Comparison of ENCODE assay signal across 27 cellular contexts in genomic region chr2:218345491-218346176, GRCh38. TPM values are rescaled to one million over a fixed set of nuclear protein-coding genes. Genes with fewer than 3 reads are reported as not detected.
DNase-seq lines count a peak whose midpoint lies in the region; ATAC-seq and TF ChIP-seq lines count a peak whose summit lies in the region.
"Had no signal": no experiment of that assay in that cellular context is flagged by ENCODE, and none has a peak within 500 bp of the region (broad histone marks: within the 10 kb centered on the region; RNA-seq: fewer than 3 reads in every experiment).

No MANE protein-coding gene starts in this region.

- peaks cover 10% of the 10 kb centered on the region for H3K4me1 ChIP-seq in mesenchymal stem cell (ENCODE audit: control insufficient read depth, insufficient read depth, low read depth, low read length)
- no peaks in the 10 kb centered on the region for H3K4me1 ChIP-seq in CD8-positive, alpha-beta T cell (ENCODE audit: insufficient read depth, low read length)
- H3K4me1 ChIP-seq: pancreas, sigmoid colon, SJCRH30 had no signal

- no peak overlapping the region for H3K4me3 ChIP-seq in mesenchymal stem cell (ENCODE audit: insufficient read depth in 1 of 2, low read depth in 1 of 2, low read length in 2 of 2)
- no peak overlapping the region for H3K4me3 ChIP-seq in CD8-positive, alpha-beta T cell (ENCODE audit: low read depth, low read length)
- H3K4me3 ChIP-seq: dorsolateral prefrontal cortex, hepatocyte, K562, lung, pancreas, sigmoid colon, SJCRH30 had no signal

- no peak overlapping the region for H2BK120ac ChIP-seq in mesenchymal stem cell (ENCODE audit: low read depth, low read length)

- peak overlapping the region; percentile 23 to 32 for H2BK12ac ChIP-seq in mesenchymal stem cell (ENCODE audit: low read length in 2 of 2)

- peaks cover 0 to 31% of the 10 kb centered on the region in 2 experiments for H3K36me3 ChIP-seq in mesenchymal stem cell (ENCODE audit: control insufficient read depth in 1 of 2, insufficient read depth in 2 of 2, low read depth in 1 of 2, low read length in 2 of 2)
- H3K36me3 ChIP-seq in CD8-positive, alpha-beta T cell (ENCODE audit: insufficient read depth, low read length), result no peaks in the 10 kb centered on the region
- H3K36me3 ChIP-seq: pancreas, sigmoid colon, SJCRH30, WERI-Rb-1 had no signal

- TF ChIP-seq CTCF in type B pancreatic cell (conservative IDR thresholded peaks at IDR 0.05), result no peak
- TF ChIP-seq CTCF in CD8-positive, alpha-beta T cell (IDR thresholded peaks at IDR 0.05), result no peak

- H3K9me3 Mint-ChIP-seq in activated naive CD4-positive, alpha-beta T cell treated with anti-CD3 and anti-CD28 coated beads, Interleukin-2, amount 50 U/mL, for 24 hours, result no peaks in the 10 kb centered on the region
- H3K9me3 Mint-ChIP-seq in activated naive CD4-positive, alpha-beta T cell treated with anti-CD3 and anti-CD28 coated beads, Interleukin-2, amount 50 U/mL, for 72 hours, result peaks cover 0 to 5% of the 10 kb centered on the region in 2 donors
- H3K9me3 Mint-ChIP-seq in type B pancreatic cell, result no peaks in the 10 kb centered on the region
- no peaks in the 10 kb centered on the region for H3K9me3 Mint-ChIP-seq in CD8-positive, alpha-beta T cell

- no peak overlapping the region for H2BK5ac ChIP-seq in mesenchymal stem cell (ENCODE audit: low read depth, low read length, poor library complexity, severe bottlenecking)

- no peak overlapping the region for H2AK5ac ChIP-seq in mesenchymal stem cell (ENCODE audit: low read length, severe bottlenecking)

- no peak overlapping the region for H2AFZ ChIP-seq in mesenchymal stem cell (ENCODE audit: low read depth, low read length)
- H2AFZ ChIP-seq: hepatocyte had no signal

- no peak overlapping the region for H3K4ac ChIP-seq in mesenchymal stem cell (ENCODE audit: low read depth in 1 of 2, low read length in 2 of 2)

- no peak overlapping the region for H2BK15ac ChIP-seq in mesenchymal stem cell (ENCODE audit: low read depth, poor library complexity, severe bottlenecking)

- H3K14ac ChIP-seq in mesenchymal stem cell (ENCODE audit: low read length in 2 of 2), result peak overlapping the region in 1 of 2 experiments; percentile 26

- no peak for DNase-seq in activated naive CD4-positive, alpha-beta T cell treated with anti-CD3 and anti-CD28 coated beads, Interleukin-2, amount 50 U/mL, for 72 hours (ENCODE audit: low spot score in 2 of 2)
- DNase-seq in NCI-H2171 (lab: John Stamatoyannopoulos, UW), result peak; percentile 77
- no peak for DNase-seq in mesenchymal stem cell
- DNase-seq in type B pancreatic cell (ENCODE audit: extremely low spot score, unreplicated experiment), result no peak
- no peak for DNase-seq in CD8-positive, alpha-beta T cell
- DNase-seq in inferior parietal cortex (ENCODE audit: extremely low spot score), result no peak
- DNase-seq in effector CD8-positive, alpha-beta T cell (lab: John Stamatoyannopoulos, UW), result no peak
- DNase-seq: activated CD4-positive, alpha-beta T cell treated with anti-CD3 and anti-CD28 coated beads, Interleukin-2, amount 50 U/mL, for 4 hours; activated T-cell treated with anti-CD3 and anti-CD28 coated beads for 4 hours; amniotic stem cell; CD4-positive, CD25-positive, alpha-beta regulatory T cell; DMS79 treated with DMSO at 0.1 percent for 48 hours; dorsolateral prefrontal cortex; erythroblast; foreskin melanocyte; MM.1S; NCI-H2029 treated with DMSO at 0.1 percent for 48 hours; sigmoid colon; SJCRH30; T-helper 17 cell; WERI-Rb-1 had no signal

- intact Hi-C loops in CD8-positive, alpha-beta T cell (cut with DNase I, micrococcal nuclease), result no loop called here

- H3K4me1 Mint-ChIP-seq in activated naive CD4-positive, alpha-beta T cell treated with anti-CD3 and anti-CD28 coated beads, Interleukin-2, amount 50 U/mL, for 24 hours, result no peaks in the 10 kb centered on the region
- peaks cover 19% of the 10 kb centered on the region for H3K4me1 Mint-ChIP-seq in type B pancreatic cell (ENCODE audit: unreplicated experiment)
- H3K4me1 Mint-ChIP-seq in CD8-positive, alpha-beta T cell (ENCODE audit: low read depth), result no peaks in the 10 kb centered on the region
- H3K4me1 Mint-ChIP-seq: T-helper 17 cell had no signal

- H3K9ac ChIP-seq in mesenchymal stem cell (ENCODE audit: low read length), result no peak overlapping the region

- no peak overlapping the region for H3K4me3 Mint-ChIP-seq in activated naive CD4-positive, alpha-beta T cell treated with anti-CD3 and anti-CD28 coated beads, Interleukin-2, amount 50 U/mL, for 24 hours
- peak overlapping the region; percentile 11 for H3K4me3 Mint-ChIP-seq in type B pancreatic cell
- no peak overlapping the region for H3K4me3 Mint-ChIP-seq in CD8-positive, alpha-beta T cell
- H3K4me3 Mint-ChIP-seq: CD4-positive, CD25-positive, alpha-beta regulatory T cell; T-helper 17 cell had no signal

- H4K91ac ChIP-seq in mesenchymal stem cell (ENCODE audit: low read length), result no peak overlapping the region

- peak overlapping the region; percentile 24 for H4K8ac ChIP-seq in mesenchymal stem cell (ENCODE audit: low read length)

- H3K18ac ChIP-seq in mesenchymal stem cell (ENCODE audit: low read depth in 1 of 2, low read length in 2 of 2), result no peak overlapping the region

- ATAC-seq in activated naive CD4-positive, alpha-beta T cell treated with anti-CD3 and anti-CD28 coated beads, Interleukin-2, amount 50 U/mL, for 72 hours, result no peak
- no peak for ATAC-seq in CD8-positive, alpha-beta T cell
- ATAC-seq: K562, Panc1, T-helper 17 cell had no signal

- no peaks in the 10 kb centered on the region for H3K79me1 ChIP-seq in mesenchymal stem cell (replicated peaks; ENCODE audit: low read length, poor library complexity, severe bottlenecking)

- H3K27me3 ChIP-seq in mesenchymal stem cell (ENCODE audit: control insufficient read depth in 1 of 2, insufficient read depth in 1 of 2, low read length in 2 of 2), result peaks cover 0 to 4% of the 10 kb centered on the region in 2 experiments
- no peaks in the 10 kb centered on the region for H3K27me3 ChIP-seq in CD8-positive, alpha-beta T cell (ENCODE audit: insufficient read depth, low read length)
- H3K27me3 ChIP-seq: dorsolateral prefrontal cortex, hepatocyte, pancreas, sigmoid colon, SJCRH30 had no signal

- H3K9me3 ChIP-seq in mesenchymal stem cell (ENCODE audit: control insufficient read depth, low read length), result no peaks in the 10 kb centered on the region
- no peaks in the 10 kb centered on the region for H3K9me3 ChIP-seq in CD8-positive, alpha-beta T cell (ENCODE audit: low read length)
- H3K9me3 ChIP-seq: pancreas, sigmoid colon, SJCRH30 had no signal

- no peak overlapping the region for H3K4me2 ChIP-seq in mesenchymal stem cell (ENCODE audit: low read length, poor library complexity, severe bottlenecking)
- H3K4me2 ChIP-seq: hepatocyte had no signal

- H3K36me3 Mint-ChIP-seq in activated naive CD4-positive, alpha-beta T cell treated with anti-CD3 and anti-CD28 coated beads, Interleukin-2, amount 50 U/mL, for 24 hours, result no peaks in the 10 kb centered on the region
- H3K36me3 Mint-ChIP-seq in activated naive CD4-positive, alpha-beta T cell treated with anti-CD3 and anti-CD28 coated beads, Interleukin-2, amount 50 U/mL, for 72 hours, result no peaks in the 10 kb centered on the region
- H3K36me3 Mint-ChIP-seq in type B pancreatic cell, result peaks cover 18% of the 10 kb centered on the region
- H3K36me3 Mint-ChIP-seq in CD8-positive, alpha-beta T cell, result no peaks in the 10 kb centered on the region
- H3K36me3 Mint-ChIP-seq: CD4-positive, CD25-positive, alpha-beta regulatory T cell had no signal

- H3K27ac Mint-ChIP-seq in activated naive CD4-positive, alpha-beta T cell treated with anti-CD3 and anti-CD28 coated beads, Interleukin-2, amount 50 U/mL, for 24 hours, result peak overlapping the region; percentile 62
- no peak overlapping the region for H3K27ac Mint-ChIP-seq in activated naive CD4-positive, alpha-beta T cell treated with anti-CD3 and anti-CD28 coated beads, Interleukin-2, amount 50 U/mL, for 72 hours
- no peak overlapping the region for H3K27ac Mint-ChIP-seq in type B pancreatic cell
- no peak overlapping the region for H3K27ac Mint-ChIP-seq in CD8-positive, alpha-beta T cell

- CTCF ChIA-PET in CD8-positive, alpha-beta T cell (lab: Charles Lee), result interaction anchor here (1.1 to 4.6 kb wide), 2 partner anchors 11 to 44 kb away, joined by 4 to 17 read pairs; no protein-coding TSS in a partner anchor

- no peaks in the 10 kb centered on the region for H3K27me3 Mint-ChIP-seq in activated naive CD4-positive, alpha-beta T cell treated with anti-CD3 and anti-CD28 coated beads, Interleukin-2, amount 50 U/mL, for 24 hours
- no peaks in the 10 kb centered on the region for H3K27me3 Mint-ChIP-seq in type B pancreatic cell
- H3K27me3 Mint-ChIP-seq in CD8-positive, alpha-beta T cell (ENCODE audit: low read depth), result no peaks in the 10 kb centered on the region

- WGBS in mesenchymal stem cell, result 79% methylated on average over 10 of the region's 11 CpGs

- H3K23ac ChIP-seq in mesenchymal stem cell (ENCODE audit: low read length in 2 of 2), result no peak overlapping the region

- H3K27ac ChIP-seq in mesenchymal stem cell (ENCODE audit: low read length, poor library complexity, severe bottlenecking), result no peak overlapping the region
- no peak overlapping the region for H3K27ac ChIP-seq in CD8-positive, alpha-beta T cell (ENCODE audit: low read depth, low read length)
- H3K27ac ChIP-seq: dorsolateral prefrontal cortex, hepatocyte, pancreas, sigmoid colon, SJCRH30, WERI-Rb-1 had no signal

- POLR2A ChIA-PET in CD8-positive, alpha-beta T cell (lab: Charles Lee), result no interaction called here

RNA-seq across cellular contexts. Expression of gene CATIP, which starts 11.0 kb away (rescaled TPM):
- total RNA-seq in activated naive CD4-positive, alpha-beta T cell treated with anti-CD3 and anti-CD28 coated beads, Interleukin-2, amount 50 U/mL, for 72 hours, result not detected
- not detected for polyA plus RNA-seq in mesenchymal stem cell (2013, experiment 1 of 2)
- not detected for polyA plus RNA-seq in mesenchymal stem cell (2013, experiment 2 of 2)
- 0.21 and 4.1 TPM in 2 replicates for total RNA-seq in type B pancreatic cell (ENCODE audit: low replicate concordance)
- total RNA-seq in CD8-positive, alpha-beta T cell, result not detected
- total RNA-seq: CD4-positive, CD25-positive, alpha-beta regulatory T cell; K562; sigmoid colon; SJCRH30; T-helper 17 cell had no signal
- polyA plus RNA-seq: CD4-positive, CD25-positive, alpha-beta regulatory T cell had no signal

RNA-seq across cellular contexts. Expression of gene SLC11A1, which starts 36.4 kb away (rescaled TPM):
- total RNA-seq in activated naive CD4-positive, alpha-beta T cell treated with anti-CD3 and anti-CD28 coated beads, Interleukin-2, amount 50 U/mL, for 72 hours, result not detected
- polyA plus RNA-seq in mesenchymal stem cell (2013, experiment 1 of 2), result 0.10 TPM
- 0.10 TPM for polyA plus RNA-seq in mesenchymal stem cell (2013, experiment 2 of 2)
- 0.39 and 0.64 TPM in 2 replicates for total RNA-seq in type B pancreatic cell (ENCODE audit: low replicate concordance)
- total RNA-seq in CD8-positive, alpha-beta T cell, result under 1 TPM; 0.72 to 0.92 TPM

RNA-seq across cellular contexts. Expression of gene TMBIM1, which starts 53.3 kb away (rescaled TPM):
- 10 to 100 TPM; 46.1 to 47.5 TPM for total RNA-seq in activated naive CD4-positive, alpha-beta T cell treated with anti-CD3 and anti-CD28 coated beads, Interleukin-2, amount 50 U/mL, for 72 hours
- polyA plus RNA-seq in mesenchymal stem cell (2013, experiment 1 of 2), result 178 TPM
- polyA plus RNA-seq in mesenchymal stem cell (2013, experiment 2 of 2), result 177 TPM
- 94.5 and 303 TPM in 2 replicates for total RNA-seq in type B pancreatic cell (ENCODE audit: low replicate concordance)
- 10 to 100 TPM; 80.8 to 86.7 TPM for total RNA-seq in CD8-positive, alpha-beta T cell

RNA-seq across cellular contexts. Expression of gene CTDSP1, which starts 54.0 kb away (rescaled TPM):
- 10 to 100 TPM in 1 of 2 donors, 1 to 10 TPM in 1; 8.1 to 86.8 TPM for total RNA-seq in activated naive CD4-positive, alpha-beta T cell treated with anti-CD3 and anti-CD28 coated beads, Interleukin-2, amount 50 U/mL, for 72 hours
- 65.2 TPM for polyA plus RNA-seq in mesenchymal stem cell (2013, experiment 1 of 2)
- 63.8 TPM for polyA plus RNA-seq in mesenchymal stem cell (2013, experiment 2 of 2)
- 96.4 and 112 TPM in 2 replicates for total RNA-seq in type B pancreatic cell (ENCODE audit: low replicate concordance)
- total RNA-seq in CD8-positive, alpha-beta T cell, result 10 to 100 TPM; 55.5 to 61.0 TPM
